In the genomic region with DNA sequence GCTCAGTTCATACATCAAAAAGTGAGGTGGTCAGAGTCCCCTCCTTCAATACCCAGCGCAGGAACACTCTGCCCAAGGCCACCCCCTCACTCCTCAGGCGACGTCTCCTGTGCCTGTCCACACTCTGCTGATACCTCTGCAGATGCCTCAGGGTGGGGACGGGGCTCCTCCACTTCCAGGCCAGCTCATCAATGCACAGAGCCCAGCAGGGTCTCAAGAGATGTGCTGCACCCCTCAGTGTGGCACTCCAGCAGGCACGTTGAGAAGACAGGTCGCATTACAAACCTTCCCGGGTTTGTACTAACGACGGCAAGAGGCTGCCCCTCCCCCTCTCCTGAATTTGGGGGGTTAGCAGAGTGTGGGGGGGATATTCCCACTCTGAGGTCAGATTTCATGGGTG, we compare ENCODE assay signal across 15 cellular contexts.
DNase-seq lines count a peak whose midpoint lies in the region; ATAC-seq and TF ChIP-seq lines count a peak whose summit lies in the region.
"Had no signal": no experiment of that assay in that cellular context is flagged by ENCODE, and none has a peak within 500 bp of the region (broad histone marks: within the 10 kb centered on the region; RNA-seq: fewer than 3 reads in every experiment).

No MANE protein-coding gene starts in this region.

- peaks cover 28% of the 10 kb centered on the region for H4K20me1 ChIP-seq in osteoblast (ENCODE audit: insufficient read depth, low read length)

- H3K36me3 ChIP-seq in left ventricle myocardium inferior = no peaks in the 10 kb centered on the region
- H3K36me3 ChIP-seq in osteoblast (ENCODE audit: insufficient read depth, low read length) = peaks cover 12% of the 10 kb centered on the region
- H3K36me3 ChIP-seq in CD8-positive, alpha-beta T cell (ENCODE audit: insufficient read depth, low read length) = no peaks in the 10 kb centered on the region
- H3K36me3 ChIP-seq: HAP-1 had no signal

- H3K4me2 ChIP-seq in osteoblast (ENCODE audit: insufficient read depth, low read length) = no peak overlapping the region

- intact Hi-C loops in right cardiac atrium (cut with DNase I) = no loop called here
- intact Hi-C loops in left ventricle myocardium inferior (cut with micrococcal nuclease) = no loop called here
- intact Hi-C loops in CD8-positive, alpha-beta T cell (cut with DNase I, micrococcal nuclease) = no loop called here

- H3K4me3 Mint-ChIP-seq in chondrocyte (ENCODE audit: unreplicated experiment) = no peak overlapping the region
- no peak overlapping the region for H3K4me3 Mint-ChIP-seq in CD8-positive, alpha-beta T cell
- H3K4me3 Mint-ChIP-seq: CD4-positive, alpha-beta T cell; IgD-negative memory B cell had no signal

- no peak overlapping the region for H2AFZ ChIP-seq in osteoblast (ENCODE audit: low read length)
- H2AFZ ChIP-seq: GM23248 had no signal

- no peaks in the 10 kb centered on the region for H3K4me1 Mint-ChIP-seq in chondrocyte (ENCODE audit: low read depth)
- no peaks in the 10 kb centered on the region for H3K4me1 Mint-ChIP-seq in CD8-positive, alpha-beta T cell (ENCODE audit: low read depth)
- H3K4me1 Mint-ChIP-seq: IgD-negative memory B cell had no signal

- no peaks in the 10 kb centered on the region for H3K36me3 Mint-ChIP-seq in chondrocyte (ENCODE audit: low read depth)
- H3K36me3 Mint-ChIP-seq in CD8-positive, alpha-beta T cell = no peaks in the 10 kb centered on the region

- 72% methylated on average over 9 of the region's 9 CpGs for WGBS in right cardiac atrium

- H3K4me3 ChIP-seq in right cardiac atrium (ENCODE audit: low read length) (no peak overlapping the region), left ventricle myocardium inferior (no peak overlapping the region), osteoblast (ENCODE audit: insufficient read depth, low read length) (no peak overlapping the region)
- H3K4me3 ChIP-seq in CD8-positive, alpha-beta T cell (ENCODE audit: low read depth, low read length) = no peak overlapping the region
- H3K4me3 ChIP-seq: GM12878, GM23248, HAP-1 had no signal

- no peak overlapping the region for H3K27ac ChIP-seq in right cardiac atrium (ENCODE audit: low read length)
- H3K27ac ChIP-seq in left ventricle myocardium inferior (replicated peaks) = no peak overlapping the region
- H3K27ac ChIP-seq in osteoblast (ENCODE audit: low read depth, low read length) = no peak overlapping the region
- no peak overlapping the region for H3K27ac ChIP-seq in CD8-positive, alpha-beta T cell (ENCODE audit: low read depth, low read length)
- H3K27ac ChIP-seq: GM23248 had no signal

- no peaks in the 10 kb centered on the region for H3K27me3 ChIP-seq in right cardiac atrium (ENCODE audit: control insufficient read depth, insufficient read depth)
- peaks cover 88% of the 10 kb centered on the region for H3K27me3 ChIP-seq in left ventricle myocardium inferior (ENCODE audit: low read depth)
- no peaks in the 10 kb centered on the region for H3K27me3 ChIP-seq in osteoblast (ENCODE audit: insufficient read depth, low read length)
- no peaks in the 10 kb centered on the region for H3K27me3 ChIP-seq in CD8-positive, alpha-beta T cell (ENCODE audit: insufficient read depth, low read length)

- TF ChIP-seq CTCF in left ventricle myocardium inferior (IDR thresholded peaks at IDR 0.05; ENCODE audit: borderline replicate concordance) (no peak), chondrocyte (IDR thresholded peaks at IDR 0.05) (no peak), osteoblast (IDR thresholded peaks at IDR 0.05; ENCODE audit: extremely low read depth, low read depth, low read length) (no peak), GM20000 (IDR thresholded peaks at IDR 0.05; ENCODE audit: extremely low read depth, missing control alignments) (no peak)
- no peak for TF ChIP-seq CTCF in CD8-positive, alpha-beta T cell (IDR thresholded peaks at IDR 0.05)

- no peak overlapping the region for H3K27ac Mint-ChIP-seq in chondrocyte (ENCODE audit: unreplicated experiment)
- no peak overlapping the region for H3K27ac Mint-ChIP-seq in CD8-positive, alpha-beta T cell
- H3K27ac Mint-ChIP-seq: CD4-positive, alpha-beta T cell; IgD-negative memory B cell had no signal

- no peaks in the 10 kb centered on the region for H3K9me3 Mint-ChIP-seq in chondrocyte (ENCODE audit: low read depth)
- H3K9me3 Mint-ChIP-seq in CD8-positive, alpha-beta T cell = no peaks in the 10 kb centered on the region
- H3K9me3 Mint-ChIP-seq: CD4-positive, alpha-beta T cell; IgD-negative memory B cell had no signal

- peaks cover 25% of the 10 kb centered on the region for H3K79me2 ChIP-seq in osteoblast (ENCODE audit: insufficient read depth, low read length)

- no peak for ATAC-seq in right cardiac atrium
- ATAC-seq in CD8-positive, alpha-beta T cell = no peak
- ATAC-seq: GM12878 had no signal

- H3K27me3 Mint-ChIP-seq in chondrocyte (ENCODE audit: low read depth) = no peaks in the 10 kb centered on the region
- H3K27me3 Mint-ChIP-seq in CD8-positive, alpha-beta T cell (ENCODE audit: low read depth) = peaks cover 8% of the 10 kb centered on the region

- no peaks in the 10 kb centered on the region for H3K4me1 ChIP-seq in right cardiac atrium (ENCODE audit: control insufficient read depth, insufficient read depth, low read length)
- no peaks in the 10 kb centered on the region for H3K4me1 ChIP-seq in left ventricle myocardium inferior
- no peaks in the 10 kb centered on the region for H3K4me1 ChIP-seq in osteoblast (ENCODE audit: insufficient read depth, low read length)
- H3K4me1 ChIP-seq in CD8-positive, alpha-beta T cell (ENCODE audit: insufficient read depth, low read length) = no peaks in the 10 kb centered on the region

- DNase-seq in right cardiac atrium (peak; percentile 3 to 27 (median 25)), left ventricle myocardium inferior (no peak), chondrocyte (ENCODE audit: low spot score) (peak; percentile 52), osteoblast (ENCODE audit: insufficient read length, low spot score, missing footprints) (peak; percentile 67), NCI-H2081 treated with DMSO at 0.1 percent for 48 hours (lab: John Stamatoyannopoulos, UW) (no peak), GM20000 (ENCODE audit: low spot score) (no peak)
- no peak for DNase-seq in CD8-positive, alpha-beta T cell
- DNase-seq: ACHN; CD4-positive, alpha-beta T cell; DMS79; GM23248; KG1 had no signal

- POLR2A ChIA-PET in CD8-positive, alpha-beta T cell (lab: Charles Lee) = no interaction called here

- CTCF ChIA-PET in CD8-positive, alpha-beta T cell (lab: Charles Lee) = no interaction called here

- H3K9me3 ChIP-seq in right cardiac atrium (ENCODE audit: control insufficient read depth, low read length) (no peaks in the 10 kb centered on the region), left ventricle myocardium inferior (replicated peaks) (no peaks in the 10 kb centered on the region), osteoblast (ENCODE audit: low read depth, low read length) (no peaks in the 10 kb centered on the region)
- H3K9me3 ChIP-seq in CD8-positive, alpha-beta T cell (ENCODE audit: low read length) = no peaks in the 10 kb centered on the region
- H3K9me3 ChIP-seq: HAP-1 had no signal

Comparison
In these comparisons a context has a peak if more than half of its experiments do, and no peak if none do; other contexts are left out.
1. DNase-seq: peak in right cardiac atrium (3 of 3), chondrocyte (single experiment) and osteoblast (single experiment); none in left ventricle myocardium inferior (single experiment), NCI-H2081 treated with DMSO at 0.1 percent for 48 hours (single experiment), CD8-positive, alpha-beta T cell (0 of 7) and GM20000 (single experiment).